Comparison of ENCODE assay signal across 8 cellular contexts in the genomic region with DNA sequence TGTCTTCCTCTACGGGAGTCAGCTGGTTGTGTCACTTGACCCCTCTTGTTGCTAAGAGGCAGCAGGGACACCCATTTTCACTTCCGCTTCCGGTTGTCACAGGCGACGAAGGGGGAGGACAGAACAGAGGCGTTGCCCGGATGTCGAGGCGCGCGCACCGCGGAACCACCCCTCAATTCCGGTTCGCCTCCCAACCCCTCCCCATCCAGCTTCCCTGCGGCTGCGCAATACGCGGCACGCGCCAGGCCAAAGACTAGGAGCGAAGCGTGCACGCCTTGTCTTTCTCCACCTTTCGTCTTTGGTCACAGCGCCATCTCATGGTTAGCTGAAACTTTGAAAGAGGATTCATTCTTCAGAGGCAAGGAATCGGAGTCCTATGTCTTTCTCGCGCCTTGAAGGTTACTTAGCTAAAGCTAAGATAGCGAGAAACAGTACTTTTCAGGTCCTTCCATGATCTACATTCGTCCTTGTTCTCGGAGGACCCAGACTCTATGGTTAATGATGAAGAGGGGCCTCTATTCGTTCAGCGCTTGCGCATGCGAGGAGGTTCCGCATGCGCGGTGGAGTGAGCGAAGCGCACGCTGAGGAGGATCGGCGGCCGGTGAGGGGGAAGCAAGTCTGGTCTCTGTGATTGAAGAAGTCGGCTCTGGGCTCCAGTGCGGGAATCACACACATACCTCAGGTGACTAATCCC. TPM values are rescaled to one million over a fixed set of nuclear protein-coding genes. Genes with fewer than 3 reads are reported as not detected.
DNase-seq lines count a peak whose midpoint lies in the region; ATAC-seq lines count a peak whose summit lies in the region.

A gene (minus strand): TSS at position 30 of the 694 bp plus-strand sequence. CDS start 106 bp downstream, outside the sequence.
A gene (plus strand): TSS at position 554 of the 694 bp plus-strand sequence. CDS start 4,440 bp downstream, outside the sequence.

- H3K36me3 Mint-ChIP-seq in effector memory CD8-positive, alpha-beta T cell (ENCODE audit: insufficient read depth): peaks cover 47% of the 10 kb centered on the region
- peaks cover 4% of the 10 kb centered on the region for H3K36me3 Mint-ChIP-seq in memory B cell

- peak; percentile 89 for ATAC-seq in GM19468 (IDR thresholded peaks at IDR 0.05; ENCODE audit: extremely low read depth, unreplicated experiment)
- ATAC-seq in effector memory CD8-positive, alpha-beta T cell (replicated peaks): peak; percentile 88
- ATAC-seq in memory B cell (ENCODE audit: low read depth): peak; percentile 82

- peak within 1 kb of the TSS; percentile 97 to 98 for H3K27ac Mint-ChIP-seq in effector memory CD8-positive, alpha-beta T cell
- H3K27ac Mint-ChIP-seq in memory B cell: peak within 1 kb of the TSS; percentile 96

- H3K9me3 Mint-ChIP-seq in effector memory CD8-positive, alpha-beta T cell: no peaks in the 10 kb centered on the region
- H3K9me3 Mint-ChIP-seq in memory B cell: no peaks in the 10 kb centered on the region

- H3K27me3 Mint-ChIP-seq in effector memory CD8-positive, alpha-beta T cell: no peaks in the 10 kb centered on the region
- no peaks in the 10 kb centered on the region for H3K27me3 Mint-ChIP-seq in memory B cell

- DNase-seq in COLO829 (ENCODE audit: low spot score): peak; percentile 99
- DNase-seq in HT-29 (ENCODE audit: low spot score): peak; percentile 94
- peak; percentile 98 for DNase-seq in NOMO-1 (lab: John Stamatoyannopoulos, UW; ENCODE audit: unreplicated experiment in 2 of 2)
- peak; percentile 99 for DNase-seq in activated CD8-positive, alpha-beta memory T cell treated with anti-CD3 and anti-CD28 coated beads for 4 hours (ENCODE audit: low read depth in 2 of 2)
- DNase-seq in effector memory CD8-positive, alpha-beta T cell: peak; percentile 99
- peak; percentile 96 to 99 for DNase-seq in memory B cell (ENCODE audit: low spot score in 2 of 2)
- DNase-seq in stimulated activated CD8-positive, alpha-beta memory T cell treated with anti-CD3 and anti-CD28 coated beads, Interleukin-12 subunit alpha, Interleukin-12 subunit beta, amount 100 ng/mL, for 4 hours (ENCODE audit: low read depth): peak; percentile 100

- H3K4me1 Mint-ChIP-seq in effector memory CD8-positive, alpha-beta T cell (ENCODE audit: low read depth in 2 of 2): peaks cover 28 to 51% of the 10 kb centered on the region in 2 donors
- H3K4me1 Mint-ChIP-seq in memory B cell: peaks cover 38% of the 10 kb centered on the region

- H3K4me3 Mint-ChIP-seq in effector memory CD8-positive, alpha-beta T cell: peak within 1 kb of the TSS; percentile 92 to 98
- peak within 1 kb of the TSS; percentile 93 for H3K4me3 Mint-ChIP-seq in memory B cell

RNA-seq across cellular contexts. Expression of the first gene that starts in this region (rescaled TPM):
- total RNA-seq in HT-29 (2014; rRNA removed; shearing (Covaris generic)): 27.3 and 36.5 TPM in 2 replicates

RNA-seq across cellular contexts. Expression of the second gene that starts in this region (rescaled TPM):
- 99.9 and 100 TPM in 2 replicates for total RNA-seq in HT-29 (2014; rRNA removed; shearing (Covaris generic))

Comparison
In these comparisons a context has a peak if more than half of its experiments do, and no peak if none do; other contexts are left out.
1. Peak in every context shown above with its lines: DNase-seq and ATAC-seq.